ENCODE assay signal across 18 cellular contexts in the genomic region with DNA sequence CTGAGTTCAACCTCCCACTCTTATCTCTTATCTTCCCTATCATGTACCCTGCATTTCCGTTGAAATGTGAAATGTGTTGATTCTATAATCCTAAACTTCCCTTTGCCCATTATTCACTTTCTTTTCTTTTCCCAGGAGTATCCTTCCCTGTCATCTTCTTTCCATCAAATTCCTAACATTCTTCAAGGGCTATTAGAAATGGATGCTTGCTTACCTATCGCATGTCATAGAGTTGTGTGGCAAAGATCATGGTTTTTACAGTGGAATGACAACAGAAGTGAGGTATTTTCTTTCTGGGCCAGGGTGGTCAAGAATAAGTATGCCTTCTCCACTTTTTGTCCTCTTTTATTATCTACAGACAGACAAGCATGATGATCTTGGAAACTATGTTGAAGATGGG.
DNase-seq lines count a peak whose midpoint lies in the region; ATAC-seq and TF ChIP-seq lines count a peak whose summit lies in the region.
"Had no signal": no experiment of that assay in that cellular context is flagged by ENCODE, and none has a peak within 500 bp of the region (broad histone marks: within the 10 kb centered on the region; RNA-seq: fewer than 3 reads in every experiment).

No MANE protein-coding gene starts in this region.

- no peak overlapping the region for H3K4me3 Mint-ChIP-seq in Caco-2 (ENCODE audit: unreplicated experiment)
- H3K4me3 Mint-ChIP-seq: CD4-positive, alpha-beta memory T cell had no signal

- ATAC-seq in Right ventricle myocardium superior (ENCODE audit: poor library complexity) = no peak
- ATAC-seq: Panc1 had no signal

- 56% methylated on average over 2 of the region's 2 CpGs for WGBS in esophagus muscularis mucosa
- 57% methylated on average over 2 of the region's 2 CpGs for WGBS in suprapubic skin

- TF ChIP-seq POLR2A in esophagus muscularis mucosa (IDR thresholded peaks at IDR 0.05; ENCODE audit: low read depth) = no peak
- no peak for TF ChIP-seq POLR2A in suprapubic skin (IDR thresholded peaks at IDR 0.05)

- H2AFZ ChIP-seq in osteoblast (ENCODE audit: low read length) = no peak overlapping the region

- H3K27me3 ChIP-seq in left ventricle myocardium inferior (ENCODE audit: low read depth) = no peaks in the 10 kb centered on the region
- no peaks in the 10 kb centered on the region for H3K27me3 ChIP-seq in esophagus muscularis mucosa
- no peaks in the 10 kb centered on the region for H3K27me3 ChIP-seq in suprapubic skin
- H3K27me3 ChIP-seq in Caco-2 (replicated peaks; ENCODE audit: control insufficient read depth, insufficient read depth, low read length) = no peaks in the 10 kb centered on the region
- H3K27me3 ChIP-seq in osteoblast (ENCODE audit: insufficient read depth, low read length) = no peaks in the 10 kb centered on the region

- H3K4me2 ChIP-seq in osteoblast (ENCODE audit: insufficient read depth, low read length) = no peak overlapping the region

- CTCF ChIA-PET in Caco-2 (lab: Charles Lee) = no interaction called here

- TF ChIP-seq CTCF in left ventricle myocardium inferior (IDR thresholded peaks at IDR 0.05; ENCODE audit: borderline replicate concordance) (no peak), esophagus muscularis mucosa (IDR thresholded peaks at IDR 0.05) (no peak), suprapubic skin (IDR thresholded peaks at IDR 0.05) (no peak), Caco-2 (IDR thresholded peaks at IDR 0.05; ENCODE audit: insufficient read depth in 1 of 2, low read depth in 1 of 2, low read length in 1 of 2, severe bottlenecking in 1 of 2, unreplicated experiment in 1 of 2) (no peak), osteoblast (IDR thresholded peaks at IDR 0.05; ENCODE audit: extremely low read depth, low read depth, low read length) (no peak)

- H3K9me3 ChIP-seq in left ventricle myocardium inferior (replicated peaks) (no peaks in the 10 kb centered on the region), esophagus muscularis mucosa (no peaks in the 10 kb centered on the region), suprapubic skin (no peaks in the 10 kb centered on the region), Caco-2 (no peaks in the 10 kb centered on the region), osteoblast (ENCODE audit: low read depth, low read length) (no peaks in the 10 kb centered on the region)

- no TSS peak for BruUV-seq in Caco-2 (replicated peaks; lab: Mats Ljungman, UMichigan)

- no peaks in the 10 kb centered on the region for H3K9me3 Mint-ChIP-seq in Caco-2 (ENCODE audit: unreplicated experiment)

- TF ChIP-seq EP300 in esophagus muscularis mucosa (IDR thresholded peaks at IDR 0.05) (no peak), suprapubic skin (IDR thresholded peaks at IDR 0.05) (no peak)

- peak overlapping the region; percentile 77 for H3K27ac ChIP-seq in left ventricle myocardium inferior (replicated peaks)
- peak overlapping the region; percentile 19 to 77 (median 56) for H3K27ac ChIP-seq in esophagus muscularis mucosa (replicated peaks in 1 of 4)
- peak overlapping the region; percentile 85 for H3K27ac ChIP-seq in suprapubic skin
- H3K27ac ChIP-seq in osteoblast (ENCODE audit: low read depth, low read length) = no peak overlapping the region
- H3K27ac ChIP-seq: 22Rv1, SK-N-MC had no signal

- no peak for DNase-seq in left ventricle myocardium inferior
- no peak for DNase-seq in Right ventricle myocardium superior
- no peak for DNase-seq in esophagus muscularis mucosa (ENCODE audit: extremely low spot score)
- DNase-seq in suprapubic skin (ENCODE audit: low spot score in 2 of 2) = no peak
- DNase-seq in GM03348 (ENCODE audit: low spot score) = no peak
- DNase-seq in Caco-2 = no peak
- DNase-seq in osteoblast (ENCODE audit: insufficient read length, low spot score, missing footprints) = no peak
- no peak for DNase-seq in AG08395 (ENCODE audit: low spot score)
- DNase-seq: CD4-positive, alpha-beta memory T cell; DMS79; H7; KBM-7; NCI-H1436; NCI-H2081; NCI-H524 had no signal

- H3K4me3 ChIP-seq in left ventricle myocardium inferior (no peak overlapping the region), esophagus muscularis mucosa (no peak overlapping the region), suprapubic skin (no peak overlapping the region), Caco-2 (ENCODE audit: low read depth, low read length) (no peak overlapping the region), osteoblast (ENCODE audit: insufficient read depth, low read length) (no peak overlapping the region)
- H3K4me3 ChIP-seq: SK-N-MC had no signal

- POLR2A ChIA-PET in Caco-2 (lab: Charles Lee) = no interaction called here

- no peaks in the 10 kb centered on the region for H3K36me3 ChIP-seq in left ventricle myocardium inferior
- no peaks in the 10 kb centered on the region for H3K36me3 ChIP-seq in esophagus muscularis mucosa
- H3K36me3 ChIP-seq in suprapubic skin = no peaks in the 10 kb centered on the region
- no peaks in the 10 kb centered on the region for H3K36me3 ChIP-seq in Caco-2 (ENCODE audit: control insufficient read depth, insufficient read depth, low read length)
- no peaks in the 10 kb centered on the region for H3K36me3 ChIP-seq in osteoblast (ENCODE audit: insufficient read depth, low read length)

- no peaks in the 10 kb centered on the region for H3K4me1 Mint-ChIP-seq in Caco-2 (ENCODE audit: low read depth, unreplicated experiment)
- H3K4me1 Mint-ChIP-seq: CD4-positive, alpha-beta memory T cell had no signal

- H3K79me2 ChIP-seq in osteoblast (ENCODE audit: insufficient read depth, low read length) = no peaks in the 10 kb centered on the region

- no peak overlapping the region for H3K27ac Mint-ChIP-seq in Caco-2 (ENCODE audit: unreplicated experiment)
- H3K27ac Mint-ChIP-seq: CD4-positive, alpha-beta memory T cell had no signal

- no peaks in the 10 kb centered on the region for H4K20me1 ChIP-seq in osteoblast (ENCODE audit: insufficient read depth, low read length)

- intact Hi-C loops in left ventricle myocardium inferior (cut with micrococcal nuclease) (no loop called here), Right ventricle myocardium superior (cut with DNase I) (no loop called here), esophagus muscularis mucosa (cut with DNase I) (no loop called here), Caco-2 (cut with micrococcal nuclease; ENCODE audit: unreplicated experiment) (no loop called here)

- no peaks in the 10 kb centered on the region for H3K27me3 Mint-ChIP-seq in Caco-2 (ENCODE audit: insufficient read depth, unreplicated experiment)
- H3K27me3 Mint-ChIP-seq: CD4-positive, alpha-beta memory T cell had no signal

- H3K4me1 ChIP-seq in left ventricle myocardium inferior = no peaks in the 10 kb centered on the region
- peaks cover 5 to 74% (median 57%) of the 10 kb centered on the region in 4 donors for H3K4me1 ChIP-seq in esophagus muscularis mucosa
- peaks cover 47% of the 10 kb centered on the region for H3K4me1 ChIP-seq in suprapubic skin
- no peaks in the 10 kb centered on the region for H3K4me1 ChIP-seq in Caco-2
- peaks cover 34% of the 10 kb centered on the region for H3K4me1 ChIP-seq in osteoblast (ENCODE audit: insufficient read depth, low read length)

- no peaks in the 10 kb centered on the region for H3K36me3 Mint-ChIP-seq in Caco-2 (ENCODE audit: insufficient read depth, unreplicated experiment)
- H3K36me3 Mint-ChIP-seq: CD4-positive, alpha-beta memory T cell had no signal
